ENCODE assay signal across 8 cellular contexts in genomic region chr11:8168485-8169257, GRCh38. TPM values are rescaled to one million over a fixed set of nuclear protein-coding genes. Genes with fewer than 3 reads are reported as not detected.
DNase-seq lines count a peak whose midpoint lies in the region; ATAC-seq, FAIRE-seq and TF ChIP-seq lines count a peak whose summit lies in the region.

A gene with protein sequence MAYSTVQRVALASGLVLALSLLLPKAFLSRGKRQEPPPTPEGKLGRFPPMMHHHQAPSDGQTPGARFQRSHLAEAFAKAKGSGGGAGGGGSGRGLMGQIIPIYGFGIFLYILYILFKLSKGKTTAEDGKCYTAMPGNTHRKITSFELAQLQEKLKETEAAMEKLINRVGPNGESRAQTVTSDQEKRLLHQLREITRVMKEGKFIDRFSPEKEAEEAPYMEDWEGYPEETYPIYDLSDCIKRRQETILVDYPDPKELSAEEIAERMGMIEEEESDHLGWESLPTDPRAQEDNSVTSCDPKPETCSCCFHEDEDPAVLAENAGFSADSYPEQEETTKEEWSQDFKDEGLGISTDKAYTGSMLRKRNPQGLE (minus strand): TSS chr11:8169025. CDS start chr11:8168989, 36 bp downstream.

- peak; percentile 6 for DNase-seq in T-helper 9 cell
- DNase-seq in bronchial epithelial cell (ENCODE audit: low read depth): no peak
- DNase-seq in lower lobe of right lung: peak; percentile 60
- peak; percentile 6 to 42 (median 36) for DNase-seq in stimulated activated CD4-positive, alpha-beta T cell treated with anti-CD3 and anti-CD28 coated beads, TNF-alpha, amount 100 ng/mL, for 4 hours (ENCODE audit: low read depth in 3 of 3)
- DNase-seq in HK-2 (ENCODE audit: unreplicated experiment): no peak

- H3K27ac ChIP-seq in lower lobe of right lung: no peak within 1 kb of the TSS

- H3K36me3 ChIP-seq in bronchial epithelial cell (ENCODE audit: control insufficient read depth, insufficient read depth, low read length) (no peaks in the 10 kb centered on the region), lower lobe of right lung (no peaks in the 10 kb centered on the region)

- ATAC-seq in GM18498 (IDR thresholded peaks at IDR 0.05; ENCODE audit: unreplicated experiment) (peak; percentile 79), HG03280 (IDR thresholded peaks at IDR 0.05; ENCODE audit: unreplicated experiment) (peak; percentile 74), lower lobe of right lung (peak; percentile 90 to 93), GM18858 (IDR thresholded peaks at IDR 0.05; ENCODE audit: unreplicated experiment) (no peak)

- H3K27me3 ChIP-seq in bronchial epithelial cell (ENCODE audit: control insufficient read depth, insufficient read depth, low read length) (peaks cover 14% of the 10 kb centered on the region), lower lobe of right lung (ENCODE audit: low read depth) (peaks cover 32% of the 10 kb centered on the region)

- TF ChIP-seq CTCF in bronchial epithelial cell (IDR thresholded peaks at IDR 0.05; ENCODE audit: insufficient read depth, low read length, severe bottlenecking) (no peak), lower lobe of right lung (IDR thresholded peaks at IDR 0.05) (no peak)

- no peak for FAIRE-seq in bronchial epithelial cell (lab: Jason Lieb, UNC)

- H3K9me3 ChIP-seq in lower lobe of right lung: no peaks in the 10 kb centered on the region

- H3K4me1 ChIP-seq in lower lobe of right lung: peaks cover 6% of the 10 kb centered on the region

- H3K4me3 ChIP-seq in bronchial epithelial cell (ENCODE audit: low read depth, low read length): peak within 1 kb of the TSS; percentile 29
- H3K4me3 ChIP-seq in lower lobe of right lung: peak within 1 kb of the TSS; percentile 64

- intact Hi-C loops in lower lobe of right lung (cut with DNase I): no loop called here

RNA-seq across cellular contexts. Expression of the gene that starts here (rescaled TPM):
- 0.26 TPM in 2 replicates for total RNA-seq in bronchial epithelial cell
- 12.7 TPM for total RNA-seq in lower lobe of right lung

Comparison
In these comparisons a context has a peak if more than half of its experiments do, and no peak if none do; other contexts are left out.
1. RNA of the gene that starts here (total RNA-seq): 12.7 TPM in lower lobe of right lung (single experiment); 0.26 TPM in bronchial epithelial cell; every median in the first group is over 10 times any median in the second.
2. DNase-seq: peak in T-helper 9 cell (single experiment), lower lobe of right lung (single experiment) and stimulated activated CD4-positive, alpha-beta T cell treated with anti-CD3 and anti-CD28 coated beads, TNF-alpha, amount 100 ng/mL, for 4 hours (3 of 3); none in bronchial epithelial cell (single experiment) and HK-2 (single experiment).